ENCODE assay signal across 8 cellular contexts in the genomic region with DNA sequence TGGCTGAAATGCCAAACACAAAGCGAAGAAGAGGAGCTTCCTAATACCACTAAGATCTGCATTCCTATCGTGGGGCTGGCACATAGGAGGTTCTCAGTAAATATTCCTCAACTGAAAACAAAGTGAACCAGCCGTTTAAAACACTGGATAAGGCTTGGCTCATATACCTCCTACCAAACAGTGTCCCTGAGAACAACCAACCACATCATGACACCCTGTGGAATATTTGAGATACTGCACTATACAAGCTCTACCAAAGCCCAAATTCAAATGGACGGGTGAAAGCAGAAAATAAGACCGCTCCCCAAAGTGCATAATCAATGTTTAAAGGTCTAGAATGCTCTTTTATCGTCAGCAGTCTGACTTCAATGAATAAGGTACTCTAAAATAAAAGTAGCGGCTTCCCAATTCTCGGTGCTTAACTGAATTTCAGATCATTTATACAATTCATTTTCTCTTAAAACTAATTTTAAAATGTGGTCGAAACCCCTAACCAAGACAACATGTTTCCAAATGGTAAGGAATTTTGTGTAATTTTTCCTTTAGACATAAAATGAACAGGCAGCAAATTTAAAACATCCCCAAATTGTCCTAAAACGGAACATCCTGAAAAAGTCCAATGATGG.
DNase-seq lines count a peak whose midpoint lies in the region; ATAC-seq and TF ChIP-seq lines count a peak whose summit lies in the region.
"Had no signal": no experiment of that assay in that cellular context is flagged by ENCODE, and none has a peak within 500 bp of the region (broad histone marks: within the 10 kb centered on the region; RNA-seq: fewer than 3 reads in every experiment).

No MANE protein-coding gene starts in this region.

- no peaks in the 10 kb centered on the region for H4K20me1 ChIP-seq in GM23338 (replicated peaks; ENCODE audit: insufficient read depth)

- no peaks in the 10 kb centered on the region for H3K9me2 ChIP-seq in GM23338 (ENCODE audit: insufficient read depth)

- no peak overlapping the region for H3K27ac ChIP-seq in GM23338 (ENCODE audit: low read depth)
- H3K27ac ChIP-seq: parathyroid adenoma had no signal

- peaks cover 7% of the 10 kb centered on the region; the same call in 1 of the 2 replicates for H3K4me1 ChIP-seq in GM23338 (ENCODE audit: insufficient read depth)
- H3K4me1 ChIP-seq: parathyroid adenoma had no signal

- H3K4me2 ChIP-seq in GM23338, result no peak overlapping the region

- H3K36me3 Mint-ChIP-seq in GM23338 (ENCODE audit: low read depth), result peaks cover 15% of the 10 kb centered on the region; the same call in 2 of the 3 replicates
- no peaks in the 10 kb centered on the region for H3K36me3 Mint-ChIP-seq in endothelial cell (ENCODE audit: low read depth, unreplicated experiment)
- peaks cover 13% of the 10 kb centered on the region for H3K36me3 Mint-ChIP-seq in neural crest cell (ENCODE audit: low read depth)

- DNase-seq in GM23338 (ENCODE audit: low spot score), result peak; percentile 78
- DNase-seq in NCI-H748 (lab: John Stamatoyannopoulos, UW; ENCODE audit: unreplicated experiment), result peak; percentile 61
- no peak for DNase-seq in endothelial cell (ENCODE audit: low spot score)
- no peak for DNase-seq in neural crest cell (ENCODE audit: low read depth, low spot score)
- DNase-seq in NCI-H187 (lab: John Stamatoyannopoulos, UW), result no peak
- DNase-seq in stimulated activated CD8-positive, alpha-beta memory T cell treated with anti-CD3 and anti-CD28 coated beads, Interleukin-4, amount 100 ng/mL, for 48 hours, result no peak

- H2AFZ ChIP-seq in GM23338, result no peak overlapping the region
- H2AFZ ChIP-seq: parathyroid adenoma had no signal

- TF ChIP-seq CTCF in GM23338 (conservative IDR thresholded peaks at IDR 0.05; ENCODE audit: low read depth in 2 of 2) (peak; percentile 61 to 77), endothelial cell (IDR thresholded peaks at IDR 0.05; ENCODE audit: unreplicated experiment) (peak; percentile 56), neural crest cell (conservative IDR thresholded peaks at IDR 0.05) (peak; percentile 73)

- no peaks in the 10 kb centered on the region for H3K27me3 Mint-ChIP-seq in GM23338 (ENCODE audit: insufficient read depth, low read depth, poor library complexity)
- no peaks in the 10 kb centered on the region for H3K27me3 Mint-ChIP-seq in endothelial cell (ENCODE audit: unreplicated experiment)
- no peaks in the 10 kb centered on the region for H3K27me3 Mint-ChIP-seq in neural crest cell (ENCODE audit: low read depth)

- no peaks in the 10 kb centered on the region for H3K27me3 ChIP-seq in GM23338 (ENCODE audit: insufficient read depth)

- no peaks in the 10 kb centered on the region for H3K79me2 ChIP-seq in GM23338 (replicated peaks; ENCODE audit: insufficient read depth)
- H3K79me2 ChIP-seq: parathyroid adenoma had no signal

- H3K27ac Mint-ChIP-seq in GM23338 (0 out of 2 replicates have a peak overlapping the region, but pooled peaks have one; percentile 12), endothelial cell (ENCODE audit: unreplicated experiment) (no peak overlapping the region), neural crest cell (ENCODE audit: unreplicated experiment) (no peak overlapping the region)

- no peak overlapping the region for H3K4me3 ChIP-seq in GM23338

- no peaks in the 10 kb centered on the region for H3F3A ChIP-seq in GM23338 (replicated peaks; ENCODE audit: low read depth)

- H3K4me3 Mint-ChIP-seq in GM23338 (no peak overlapping the region), endothelial cell (ENCODE audit: unreplicated experiment) (no peak overlapping the region), neural crest cell (no peak overlapping the region)

- H3K9me3 Mint-ChIP-seq in GM23338 (peaks cover 23% of the 10 kb centered on the region; the same call in 2 of the 3 replicates), endothelial cell (ENCODE audit: unreplicated experiment) (no peaks in the 10 kb centered on the region), neural crest cell (peaks cover 11% of the 10 kb centered on the region)

- H3K4me1 Mint-ChIP-seq in GM23338, result peaks cover 36% of the 10 kb centered on the region
- H3K4me1 Mint-ChIP-seq in endothelial cell (ENCODE audit: unreplicated experiment), result no peaks in the 10 kb centered on the region
- H3K4me1 Mint-ChIP-seq in neural crest cell, result no peaks in the 10 kb centered on the region

- ATAC-seq in GM23338, result peak; percentile 99
- ATAC-seq in HG03095 (IDR thresholded peaks at IDR 0.05; ENCODE audit: unreplicated experiment), result no peak

- H3K36me3 ChIP-seq in GM23338 (ENCODE audit: insufficient read depth), result no peaks in the 10 kb centered on the region

TF ChIP-seq in GM23338, 12 proteins besides CTCF, POLR2A, EP300 and RAD21 (continues in another document):
- TF ChIP-seq NANOG (IDR thresholded peaks at IDR 0.05; ENCODE audit: borderline replicate concordance) (no peak), JUNB (IDR thresholded peaks at IDR 0.05; ENCODE audit: unreplicated experiment) (no peak)
- TF ChIP-seq, protein P1, sequence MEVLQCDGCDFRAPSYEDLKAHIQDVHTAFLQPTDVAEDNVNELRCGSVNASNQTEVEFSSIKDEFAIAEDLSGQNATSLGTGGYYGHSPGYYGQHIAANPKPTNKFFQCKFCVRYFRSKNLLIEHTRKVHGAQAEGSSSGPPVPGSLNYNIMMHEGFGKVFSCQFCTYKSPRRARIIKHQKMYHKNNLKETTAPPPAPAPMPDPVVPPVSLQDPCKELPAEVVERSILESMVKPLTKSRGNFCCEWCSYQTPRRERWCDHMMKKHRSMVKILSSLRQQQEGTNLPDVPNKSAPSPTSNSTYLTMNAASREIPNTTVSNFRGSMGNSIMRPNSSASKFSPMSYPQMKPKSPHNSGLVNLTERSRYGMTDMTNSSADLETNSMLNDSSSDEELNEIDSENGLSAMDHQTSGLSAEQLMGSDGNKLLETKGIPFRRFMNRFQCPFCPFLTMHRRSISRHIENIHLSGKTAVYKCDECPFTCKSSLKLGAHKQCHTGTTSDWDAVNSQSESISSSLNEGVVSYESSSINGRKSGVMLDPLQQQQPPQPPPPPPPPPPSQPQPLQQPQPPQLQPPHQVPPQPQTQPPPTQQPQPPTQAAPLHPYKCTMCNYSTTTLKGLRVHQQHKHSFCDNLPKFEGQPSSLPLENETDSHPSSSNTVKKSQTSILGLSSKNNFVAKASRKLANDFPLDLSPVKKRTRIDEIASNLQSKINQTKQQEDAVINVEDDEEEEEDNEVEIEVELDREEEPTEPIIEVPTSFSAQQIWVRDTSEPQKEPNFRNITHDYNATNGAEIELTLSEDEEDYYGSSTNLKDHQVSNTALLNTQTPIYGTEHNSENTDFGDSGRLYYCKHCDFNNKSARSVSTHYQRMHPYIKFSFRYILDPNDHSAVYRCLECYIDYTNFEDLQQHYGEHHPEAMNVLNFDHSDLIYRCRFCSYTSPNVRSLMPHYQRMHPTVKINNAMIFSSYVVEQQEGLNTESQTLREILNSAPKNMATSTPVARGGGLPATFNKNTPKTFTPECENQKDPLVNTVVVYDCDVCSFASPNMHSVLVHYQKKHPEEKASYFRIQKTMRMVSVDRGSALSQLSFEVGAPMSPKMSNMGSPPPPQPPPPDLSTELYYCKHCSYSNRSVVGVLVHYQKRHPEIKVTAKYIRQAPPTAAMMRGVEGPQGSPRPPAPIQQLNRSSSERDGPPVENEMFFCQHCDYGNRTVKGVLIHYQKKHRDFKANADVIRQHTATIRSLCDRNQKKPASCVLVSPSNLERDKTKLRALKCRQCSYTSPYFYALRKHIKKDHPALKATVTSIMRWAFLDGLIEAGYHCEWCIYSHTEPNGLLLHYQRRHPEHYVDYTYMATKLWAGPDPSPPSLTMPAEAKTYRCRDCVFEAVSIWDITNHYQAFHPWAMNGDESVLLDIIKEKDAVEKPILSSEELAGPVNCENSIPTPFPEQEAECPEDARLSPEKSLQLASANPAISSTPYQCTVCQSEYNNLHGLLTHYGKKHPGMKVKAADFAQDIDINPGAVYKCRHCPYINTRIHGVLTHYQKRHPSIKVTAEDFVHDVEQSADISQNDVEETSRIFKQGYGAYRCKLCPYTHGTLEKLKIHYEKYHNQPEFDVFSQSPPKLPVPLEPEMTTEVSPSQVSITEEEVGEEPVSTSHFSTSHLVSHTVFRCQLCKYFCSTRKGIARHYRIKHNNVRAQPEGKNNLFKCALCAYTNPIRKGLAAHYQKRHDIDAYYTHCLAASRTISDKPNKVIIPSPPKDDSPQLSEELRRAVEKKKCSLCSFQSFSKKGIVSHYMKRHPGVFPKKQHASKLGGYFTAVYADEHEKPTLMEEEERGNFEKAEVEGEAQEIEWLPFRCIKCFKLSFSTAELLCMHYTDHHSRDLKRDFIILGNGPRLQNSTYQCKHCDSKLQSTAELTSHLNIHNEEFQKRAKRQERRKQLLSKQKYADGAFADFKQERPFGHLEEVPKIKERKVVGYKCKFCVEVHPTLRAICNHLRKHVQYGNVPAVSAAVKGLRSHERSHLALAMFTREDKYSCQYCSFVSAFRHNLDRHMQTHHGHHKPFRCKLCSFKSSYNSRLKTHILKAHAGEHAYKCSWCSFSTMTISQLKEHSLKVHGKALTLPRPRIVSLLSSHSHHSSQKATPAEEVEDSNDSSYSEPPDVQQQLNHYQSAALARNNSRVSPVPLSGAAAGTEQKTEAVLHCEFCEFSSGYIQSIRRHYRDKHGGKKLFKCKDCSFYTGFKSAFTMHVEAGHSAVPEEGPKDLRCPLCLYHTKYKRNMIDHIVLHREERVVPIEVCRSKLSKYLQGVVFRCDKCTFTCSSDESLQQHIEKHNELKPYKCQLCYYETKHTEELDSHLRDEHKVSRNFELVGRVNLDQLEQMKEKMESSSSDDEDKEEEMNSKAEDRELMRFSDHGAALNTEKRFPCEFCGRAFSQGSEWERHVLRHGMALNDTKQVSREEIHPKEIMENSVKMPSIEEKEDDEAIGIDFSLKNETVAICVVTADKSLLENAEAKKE (CRISPR knock-in tag; IDR thresholded peaks at IDR 0.05), result no peak

Comparison
In these comparisons a context has a peak if more than half of its experiments do, and no peak if none do; other contexts are left out.
1. DNase-seq: peak in GM23338 (single experiment) and NCI-H748 (single experiment); none in endothelial cell (single experiment), neural crest cell (single experiment), NCI-H187 (0 of 2) and stimulated activated CD8-positive, alpha-beta memory T cell treated with anti-CD3 and anti-CD28 coated beads, Interleukin-4, amount 100 ng/mL, for 48 hours (single experiment).
2. Peak in every context shown above with its lines, with median percentiles within 50 percentile points of each other: CTCF ChIP-seq.